11 cellular contexts compared by ENCODE assay signal in genomic region chr16:82755570-82756282, GRCh38.
A peak's percentile ranks its signal among the peaks of the same experiment; 100 is the strongest.
DNase-seq lines count a peak whose midpoint lies in the region; ATAC-seq and TF ChIP-seq lines count a peak whose summit lies in the region.
"Had no signal": no experiment of that assay in that cellular context is flagged by ENCODE, and none has a peak within 500 bp of the region (broad histone marks: within the 10 kb centered on the region; RNA-seq: fewer than 3 reads in every experiment).

No MANE protein-coding gene starts in this region.

- H3K27me3 ChIP-seq in Caco-2 (replicated peaks; ENCODE audit: control insufficient read depth, insufficient read depth, low read length): no peaks in the 10 kb centered on the region

- no TSS peak for BruUV-seq in Caco-2 (replicated peaks; lab: Mats Ljungman, UMichigan)

- H3K9me3 Mint-ChIP-seq in Caco-2 (ENCODE audit: unreplicated experiment) (no peaks in the 10 kb centered on the region), chondrocyte (ENCODE audit: low read depth) (no peaks in the 10 kb centered on the region), naive B cell (peaks cover 0 to 2% (median 0%) of the 10 kb centered on the region in 7 donors), CD14-positive monocyte (peaks cover 0 to 6% (median 0%) of the 10 kb centered on the region in 7 donors)

- DNase-seq in Caco-2 (peak in 1 of 2 experiments; percentile 6), MV-4-11 (lab: John Stamatoyannopoulos, UW) (peak; percentile 24), chondrocyte (ENCODE audit: low spot score) (no peak), naive B cell (no peak), T-helper 1 cell (no peak), NCI-H187 (lab: John Stamatoyannopoulos, UW) (no peak), CD14-positive monocyte (ENCODE audit: low spot score) (no peak)
- DNase-seq: amygdala; NCI-H2107; stimulated activated CD4-positive, alpha-beta T cell treated with anti-CD3 and anti-CD28 coated beads, Interleukin-12 subunit alpha, Interleukin-12 subunit beta, amount 100 ng/mL, for 4 hours had no signal

- H3K4me3 ChIP-seq in Caco-2 (ENCODE audit: low read depth, low read length): no peak overlapping the region

- no peaks in the 10 kb centered on the region for H3K36me3 ChIP-seq in Caco-2 (ENCODE audit: control insufficient read depth, insufficient read depth, low read length)

- H3K4me3 Mint-ChIP-seq in Caco-2 (ENCODE audit: unreplicated experiment) (no peak overlapping the region), chondrocyte (ENCODE audit: unreplicated experiment) (no peak overlapping the region), naive B cell (no peak overlapping the region), CD14-positive monocyte (no peak overlapping the region)

- H3K27me3 Mint-ChIP-seq in Caco-2 (ENCODE audit: insufficient read depth, unreplicated experiment) (peaks cover 12% of the 10 kb centered on the region), chondrocyte (ENCODE audit: low read depth) (no peaks in the 10 kb centered on the region), naive B cell (peaks cover 0 to 6% (median 5%) of the 10 kb centered on the region in 3 donors), CD14-positive monocyte (ENCODE audit: low read depth in 3 of 3) (peaks cover 0 to 5% (median 3%) of the 10 kb centered on the region in 3 donors)

- TF ChIP-seq CTCF in Caco-2 (IDR thresholded peaks at IDR 0.05; ENCODE audit: insufficient read depth in 1 of 2, low read depth in 1 of 2, low read length in 1 of 2, severe bottlenecking in 1 of 2, unreplicated experiment in 1 of 2) (peak; percentile 28 to 36), chondrocyte (IDR thresholded peaks at IDR 0.05) (peak; percentile 70), CD14-positive monocyte (IDR thresholded peaks at IDR 0.05) (no peak)

- no peaks in the 10 kb centered on the region for H3K9me3 ChIP-seq in Caco-2

- H3K27ac Mint-ChIP-seq in Caco-2 (ENCODE audit: unreplicated experiment) (no peak overlapping the region), chondrocyte (ENCODE audit: unreplicated experiment) (peak overlapping the region; percentile 76), naive B cell (peak overlapping the region in 1 of 6 donors; percentile 6), CD14-positive monocyte (no peak overlapping the region)

- ATAC-seq in naive B cell (ENCODE audit: low read depth in 2 of 2) (peak; percentile 37 to 46), HG03175 (IDR thresholded peaks at IDR 0.05; ENCODE audit: unreplicated experiment) (no peak)

- intact Hi-C loops in Caco-2 (cut with micrococcal nuclease; ENCODE audit: unreplicated experiment) (loop anchor here (5.0 kb wide), 2 partner anchors 312 to 462 kb away; no protein-coding TSS in a partner anchor), CD14-positive monocyte (cut with micrococcal nuclease) (no loop called here)

- H3K4me1 Mint-ChIP-seq in Caco-2 (ENCODE audit: low read depth, unreplicated experiment): no peaks in the 10 kb centered on the region
- peaks cover 33% of the 10 kb centered on the region for H3K4me1 Mint-ChIP-seq in chondrocyte (ENCODE audit: low read depth)
- H3K4me1 Mint-ChIP-seq in naive B cell: peaks cover 3 to 22% (median 4%) of the 10 kb centered on the region in 3 donors
- no peaks in the 10 kb centered on the region for H3K4me1 Mint-ChIP-seq in CD14-positive monocyte

- CTCF ChIA-PET in Caco-2 (lab: Charles Lee): no interaction called here

- H3K36me3 Mint-ChIP-seq in Caco-2 (ENCODE audit: insufficient read depth, unreplicated experiment): no peaks in the 10 kb centered on the region
- H3K36me3 Mint-ChIP-seq in chondrocyte (ENCODE audit: low read depth): no peaks in the 10 kb centered on the region
- H3K36me3 Mint-ChIP-seq in naive B cell: no peaks in the 10 kb centered on the region
- no peaks in the 10 kb centered on the region for H3K36me3 Mint-ChIP-seq in CD14-positive monocyte

- POLR2A ChIA-PET in Caco-2 (lab: Charles Lee): no interaction called here

- no peaks in the 10 kb centered on the region for H3K4me1 ChIP-seq in Caco-2
